2 cellular contexts compared by ENCODE assay signal in the genomic region with DNA sequence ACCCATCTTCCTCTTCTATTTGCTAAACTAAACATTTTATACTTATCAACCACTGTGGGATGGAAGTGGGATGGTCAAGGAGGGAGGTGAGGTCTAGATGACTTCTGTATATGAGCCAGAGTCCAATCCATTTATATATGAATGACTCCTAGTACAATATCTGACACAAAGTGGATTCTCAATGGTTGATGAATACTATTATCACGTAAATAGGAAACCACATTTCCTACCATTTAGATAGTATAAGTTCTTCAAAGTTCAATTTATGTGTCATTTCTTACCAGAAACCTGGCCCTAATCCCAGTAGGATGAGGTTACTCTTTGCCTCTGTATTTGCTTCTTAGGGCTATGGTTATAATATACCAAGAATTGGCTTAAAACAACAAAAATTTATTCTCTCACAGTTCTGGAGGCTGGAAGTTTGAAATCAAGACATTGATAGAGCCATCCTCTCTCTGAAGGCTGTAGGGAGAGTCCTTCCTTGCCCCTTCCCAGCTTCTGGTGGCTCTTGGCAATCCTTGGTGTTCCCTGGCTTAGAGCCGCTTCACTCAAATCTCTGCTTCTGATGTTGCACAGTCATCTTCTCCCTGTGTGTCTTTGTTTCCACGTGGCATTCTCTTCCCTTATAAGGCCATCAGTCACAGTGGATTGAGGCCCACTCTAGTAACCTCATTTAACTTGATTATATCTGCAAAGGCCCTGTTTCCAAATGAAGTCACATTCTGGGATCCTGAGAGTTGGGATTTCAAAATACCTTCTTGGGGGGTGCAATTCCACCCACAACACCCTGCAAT.
TF ChIP-seq lines count a peak whose summit lies in the region.

No MANE protein-coding gene starts in this region.

TF ChIP-seq in HepG2, 621 proteins besides CTCF, POLR2A, EP300 and RAD21:
- TF ChIP-seq, protein P1, sequence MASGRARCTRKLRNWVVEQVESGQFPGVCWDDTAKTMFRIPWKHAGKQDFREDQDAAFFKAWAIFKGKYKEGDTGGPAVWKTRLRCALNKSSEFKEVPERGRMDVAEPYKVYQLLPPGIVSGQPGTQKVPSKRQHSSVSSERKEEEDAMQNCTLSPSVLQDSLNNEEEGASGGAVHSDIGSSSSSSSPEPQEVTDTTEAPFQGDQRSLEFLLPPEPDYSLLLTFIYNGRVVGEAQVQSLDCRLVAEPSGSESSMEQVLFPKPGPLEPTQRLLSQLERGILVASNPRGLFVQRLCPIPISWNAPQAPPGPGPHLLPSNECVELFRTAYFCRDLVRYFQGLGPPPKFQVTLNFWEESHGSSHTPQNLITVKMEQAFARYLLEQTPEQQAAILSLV (CRISPR knock-in tag; IDR thresholded peaks at IDR 0.05; ENCODE audit: borderline replicate concordance), result no peak
- no peak for TF ChIP-seq RBAK (CRISPR knock-in tag; IDR thresholded peaks at IDR 0.05)
- TF ChIP-seq RXRA (CRISPR knock-in tag; IDR thresholded peaks at IDR 0.05), result no peak
- TF ChIP-seq, protein P2, sequence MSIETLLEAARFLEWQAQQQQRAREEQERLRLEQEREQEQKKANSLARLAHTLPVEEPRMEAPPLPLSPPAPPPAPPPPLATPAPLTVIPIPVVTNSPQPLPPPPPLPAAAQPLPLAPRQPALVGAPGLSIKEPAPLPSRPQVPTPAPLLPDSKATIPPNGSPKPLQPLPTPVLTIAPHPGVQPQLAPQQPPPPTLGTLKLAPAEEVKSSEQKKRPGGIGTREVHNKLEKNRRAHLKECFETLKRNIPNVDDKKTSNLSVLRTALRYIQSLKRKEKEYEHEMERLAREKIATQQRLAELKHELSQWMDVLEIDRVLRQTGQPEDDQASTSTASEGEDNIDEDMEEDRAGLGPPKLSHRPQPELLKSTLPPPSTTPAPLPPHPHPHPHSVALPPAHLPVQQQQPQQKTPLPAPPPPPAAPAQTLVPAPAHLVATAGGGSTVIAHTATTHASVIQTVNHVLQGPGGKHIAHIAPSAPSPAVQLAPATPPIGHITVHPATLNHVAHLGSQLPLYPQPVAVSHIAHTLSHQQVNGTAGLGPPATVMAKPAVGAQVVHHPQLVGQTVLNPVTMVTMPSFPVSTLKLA (IDR thresholded peaks at IDR 0.05), result 0 out of 2 replicates have a peak, but pooled peaks have one; percentile 6
- peak; percentile 73; the same call in 1 of the 2 replicates for TF ChIP-seq SRF (IDR thresholded peaks at IDR 0.05; ENCODE audit: low read depth, low read length)
- TF ChIP-seq, protein P3, sequence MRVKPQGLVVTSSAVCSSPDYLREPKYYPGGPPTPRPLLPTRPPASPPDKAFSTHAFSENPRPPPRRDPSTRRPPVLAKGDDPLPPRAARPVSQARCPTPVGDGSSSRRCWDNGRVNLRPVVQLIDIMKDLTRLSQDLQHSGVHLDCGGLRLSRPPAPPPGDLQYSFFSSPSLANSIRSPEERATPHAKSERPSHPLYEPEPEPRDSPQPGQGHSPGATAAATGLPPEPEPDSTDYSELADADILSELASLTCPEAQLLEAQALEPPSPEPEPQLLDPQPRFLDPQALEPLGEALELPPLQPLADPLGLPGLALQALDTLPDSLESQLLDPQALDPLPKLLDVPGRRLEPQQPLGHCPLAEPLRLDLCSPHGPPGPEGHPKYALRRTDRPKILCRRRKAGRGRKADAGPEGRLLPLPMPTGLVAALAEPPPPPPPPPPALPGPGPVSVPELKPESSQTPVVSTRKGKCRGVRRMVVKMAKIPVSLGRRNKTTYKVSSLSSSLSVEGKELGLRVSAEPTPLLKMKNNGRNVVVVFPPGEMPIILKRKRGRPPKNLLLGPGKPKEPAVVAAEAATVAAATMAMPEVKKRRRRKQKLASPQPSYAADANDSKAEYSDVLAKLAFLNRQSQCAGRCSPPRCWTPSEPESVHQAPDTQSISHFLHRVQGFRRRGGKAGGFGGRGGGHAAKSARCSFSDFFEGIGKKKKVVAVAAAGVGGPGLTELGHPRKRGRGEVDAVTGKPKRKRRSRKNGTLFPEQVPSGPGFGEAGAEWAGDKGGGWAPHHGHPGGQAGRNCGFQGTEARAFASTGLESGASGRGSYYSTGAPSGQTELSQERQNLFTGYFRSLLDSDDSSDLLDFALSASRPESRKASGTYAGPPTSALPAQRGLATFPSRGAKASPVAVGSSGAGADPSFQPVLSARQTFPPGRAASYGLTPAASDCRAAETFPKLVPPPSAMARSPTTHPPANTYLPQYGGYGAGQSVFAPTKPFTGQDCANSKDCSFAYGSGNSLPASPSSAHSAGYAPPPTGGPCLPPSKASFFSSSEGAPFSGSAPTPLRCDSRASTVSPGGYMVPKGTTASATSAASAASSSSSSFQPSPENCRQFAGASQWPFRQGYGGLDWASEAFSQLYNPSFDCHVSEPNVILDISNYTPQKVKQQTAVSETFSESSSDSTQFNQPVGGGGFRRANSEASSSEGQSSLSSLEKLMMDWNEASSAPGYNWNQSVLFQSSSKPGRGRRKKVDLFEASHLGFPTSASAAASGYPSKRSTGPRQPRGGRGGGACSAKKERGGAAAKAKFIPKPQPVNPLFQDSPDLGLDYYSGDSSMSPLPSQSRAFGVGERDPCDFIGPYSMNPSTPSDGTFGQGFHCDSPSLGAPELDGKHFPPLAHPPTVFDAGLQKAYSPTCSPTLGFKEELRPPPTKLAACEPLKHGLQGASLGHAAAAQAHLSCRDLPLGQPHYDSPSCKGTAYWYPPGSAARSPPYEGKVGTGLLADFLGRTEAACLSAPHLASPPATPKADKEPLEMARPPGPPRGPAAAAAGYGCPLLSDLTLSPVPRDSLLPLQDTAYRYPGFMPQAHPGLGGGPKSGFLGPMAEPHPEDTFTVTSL (CRISPR knock-in tag; IDR thresholded peaks at IDR 0.05; ENCODE audit: borderline replicate concordance), result no peak
- TF ChIP-seq ZSCAN22 (CRISPR knock-in tag; IDR thresholded peaks at IDR 0.05), result no peak

TF ChIP-seq in H1, 55 proteins besides CTCF, POLR2A, EP300 and RAD21:
- no peak for TF ChIP-seq SIRT6 (IDR thresholded peaks at IDR 0.05; ENCODE audit: low read length)
- TF ChIP-seq, protein P4, sequence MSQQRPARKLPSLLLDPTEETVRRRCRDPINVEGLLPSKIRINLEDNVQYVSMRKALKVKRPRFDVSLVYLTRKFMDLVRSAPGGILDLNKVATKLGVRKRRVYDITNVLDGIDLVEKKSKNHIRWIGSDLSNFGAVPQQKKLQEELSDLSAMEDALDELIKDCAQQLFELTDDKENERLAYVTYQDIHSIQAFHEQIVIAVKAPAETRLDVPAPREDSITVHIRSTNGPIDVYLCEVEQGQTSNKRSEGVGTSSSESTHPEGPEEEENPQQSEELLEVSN (IDR thresholded peaks at IDR 0.05), result no peak
- TF ChIP-seq JUND (IDR thresholded peaks at IDR 0.05; ENCODE audit: low read length), result no peak
- no peak for TF ChIP-seq SRF (IDR thresholded peaks at IDR 0.05; ENCODE audit: low read depth, low read length)
